In the genomic region with DNA sequence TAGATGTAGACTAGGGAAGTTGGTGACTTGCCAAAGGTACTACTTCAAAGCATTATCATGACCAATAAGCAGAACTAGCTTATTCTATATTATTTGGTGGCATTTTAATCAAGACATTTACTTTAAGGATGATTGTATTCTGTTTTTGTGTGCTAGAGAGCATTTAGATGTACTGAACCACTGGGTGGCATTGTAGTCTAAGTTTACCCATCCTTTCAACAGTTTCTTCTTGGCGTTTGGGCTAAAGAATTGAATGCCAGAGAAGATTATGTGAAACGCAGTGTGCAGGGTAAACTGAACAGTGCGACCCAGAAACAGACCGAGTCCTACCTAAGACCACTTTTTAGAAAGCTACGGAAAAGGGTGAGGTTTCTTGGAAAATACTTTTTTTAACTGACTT, we compare ENCODE assay signal across 8 cellular contexts. TPM values are rescaled to one million over a fixed set of nuclear protein-coding genes. Genes with fewer than 3 reads are reported as not detected.
DNase-seq lines count a peak whose midpoint lies in the region; ATAC-seq and TF ChIP-seq lines count a peak whose summit lies in the region.

No MANE protein-coding gene starts in this region.

- no peak overlapping the region for H3K4me3 ChIP-seq in aorta (ENCODE audit: low read length in 2 of 2)

- H3K36me3 ChIP-seq in aorta (ENCODE audit: control insufficient read depth in 1 of 2, insufficient read depth in 2 of 2, low read length in 1 of 2), result peaks cover 0 to 2% of the 10 kb centered on the region in 2 donors

- ATAC-seq in Right ventricle myocardium inferior (peak; percentile 83), aorta (ENCODE audit: low FRiP score) (peak; percentile 71)

- H3K4me1 ChIP-seq in aorta (ENCODE audit: control insufficient read depth in 1 of 2, insufficient read depth in 2 of 2, low read length in 2 of 2), result no peaks in the 10 kb centered on the region

- DNase-seq in Right ventricle myocardium inferior (ENCODE audit: missing footprints) (no peak), cardiac septum (ENCODE audit: low spot score) (no peak), hepatic stellate cell (ENCODE audit: low spot score) (peak; percentile 27), aorta (no peak), NCI-H2196 treated with DMSO at 0.1 percent for 48 hours (lab: John Stamatoyannopoulos, UW; ENCODE audit: unreplicated experiment) (no peak), NCI-H345 treated with DMSO at 0.1 percent for 48 hours (lab: John Stamatoyannopoulos, UW; ENCODE audit: unreplicated experiment) (no peak)
- no peak for DNase-seq in stimulated activated CD4-positive, alpha-beta T cell treated with anti-CD3 and anti-CD28 coated beads, Interleukin-4, amount 100 ng/mL, for 1 hour

- no peaks in the 10 kb centered on the region for H3K27me3 ChIP-seq in aorta (ENCODE audit: control insufficient read depth in 1 of 2, insufficient read depth in 2 of 2, low read length in 1 of 2)

- WGBS in aorta, 2 donors, result 20 to 21% methylated on average over 5 of the region's 5 CpGs

- H3K27ac ChIP-seq in VCaP (peak overlapping the region; percentile 36; the same call in 1 of the 2 replicates), aorta (ENCODE audit: low read depth in 1 of 2, low read length in 2 of 2) (no peak overlapping the region)

- intact Hi-C loops in Right ventricle myocardium inferior (cut with DNase I) (loop anchor here (2.0 to 5.0 kb wide), 3 partner anchors 49 to 479 kb away; no protein-coding TSS in a partner anchor), cardiac septum (cut with DNase I) (loop anchor here (2.0 to 10.0 kb wide), 2 partner anchors 163 to 361 kb away; no protein-coding TSS in a partner anchor), aorta (cut with DNase I) (no loop called here)

- H3K9me3 ChIP-seq in aorta (ENCODE audit: control insufficient read depth, low read length), result no peaks in the 10 kb centered on the region

- peak; percentile 67 for TF ChIP-seq CTCF in VCaP (conservative IDR thresholded peaks at IDR 0.05)

RNA-seq across cellular contexts. Expression of a gene that starts 26.8 kb away (rescaled TPM):
- total RNA-seq in Right ventricle myocardium inferior (13.9 TPM), cardiac septum (14.0 TPM), aorta (10 to 100 TPM; 21.0 to 21.6 TPM)
- polyA plus RNA-seq in aorta, result 10 to 100 TPM; 11.9 to 18.8 TPM

Comparison
In these comparisons a context has a peak if more than half of its experiments do, and no peak if none do; other contexts are left out.
1. intact Hi-C loops: an anchor here in Right ventricle myocardium inferior (2.0 to 5.0 kb wide) and cardiac septum (2.0 to 10.0 kb wide); none called in aorta.